ENCODE assay signal across 8 cellular contexts in genomic region chr12:76020281-76020680, GRCh38. TPM values are rescaled to one million over a fixed set of nuclear protein-coding genes. Genes with fewer than 3 reads are reported as not detected.
A peak's percentile ranks its signal among the peaks of the same experiment; 100 is the strongest.
DNase-seq lines count a peak whose midpoint lies in the region; ATAC-seq and TF ChIP-seq lines count a peak whose summit lies in the region.

No MANE protein-coding gene starts in this region.

- peak overlapping the region; percentile 82 for H3K27ac Mint-ChIP-seq in GM23338

- H3K79me2 ChIP-seq in GM23338 (replicated peaks; ENCODE audit: insufficient read depth), result no peaks in the 10 kb centered on the region

- DNase-seq in AG10803 (ENCODE audit: low read depth) (peak; percentile 85), GM23338 (ENCODE audit: low spot score) (no peak), NOMO-1 treated with DMSO at 0.1 percent for 48 hours (lab: John Stamatoyannopoulos, UW; ENCODE audit: unreplicated experiment) (peak; percentile 81), activated T-cell treated with anti-CD3 and anti-CD28 coated beads for 4 hours (peak; percentile 34), foreskin keratinocyte (peak; percentile 80 to 86), BE2C (no peak), NCI-H1105 treated with DMSO at 0.1 percent for 48 hours (lab: John Stamatoyannopoulos, UW) (no peak)
- DNase-seq in stimulated activated CD4-positive, alpha-beta T cell treated with anti-CD3 and anti-CD28 coated beads, Interleukin-4, amount 100 ng/mL, for 48 hours (ENCODE audit: low read depth in 2 of 2), result peak; percentile 70 to 75

- H3K36me3 Mint-ChIP-seq in GM23338 (ENCODE audit: low read depth), result no peaks in the 10 kb centered on the region

- H3K9me2 ChIP-seq in GM23338 (ENCODE audit: insufficient read depth), result no peaks in the 10 kb centered on the region

- H3K27ac ChIP-seq in GM23338 (ENCODE audit: low read depth) (peak overlapping the region; percentile 20; the same call in 1 of the 2 replicates), foreskin keratinocyte (peak overlapping the region; percentile 51)

- TF ChIP-seq CTCF in AG10803 (conservative IDR thresholded peaks at IDR 0.05; ENCODE audit: low read length) (no peak), GM23338 (conservative IDR thresholded peaks at IDR 0.05; ENCODE audit: low read depth in 2 of 2) (no peak), foreskin keratinocyte (conservative IDR thresholded peaks at IDR 0.05) (no peak), BE2C (IDR thresholded peaks at IDR 0.05; ENCODE audit: low read depth, low read length) (no peak)

- H3K27me3 ChIP-seq in GM23338 (ENCODE audit: insufficient read depth), result no peaks in the 10 kb centered on the region
- no peaks in the 10 kb centered on the region for H3K27me3 ChIP-seq in foreskin keratinocyte
- peaks cover 9% of the 10 kb centered on the region; the same call in 1 of the 2 replicates for H3K27me3 ChIP-seq in BE2C

- H4K20me1 ChIP-seq in GM23338 (replicated peaks; ENCODE audit: insufficient read depth), result no peaks in the 10 kb centered on the region

- H3K36me3 ChIP-seq in GM23338 (ENCODE audit: insufficient read depth) (no peaks in the 10 kb centered on the region), BE2C (no peaks in the 10 kb centered on the region)

- peaks cover 41% of the 10 kb centered on the region for H3K4me1 Mint-ChIP-seq in GM23338

- H3K9me3 Mint-ChIP-seq in GM23338, result no peaks in the 10 kb centered on the region

- no peak overlapping the region for H3K4me3 Mint-ChIP-seq in GM23338

- ATAC-seq in GM23338 (peak; percentile 22), foreskin keratinocyte (peak; percentile 70)

- no peaks in the 10 kb centered on the region; the same call in 1 of the 2 replicates for H3F3A ChIP-seq in GM23338 (replicated peaks; ENCODE audit: low read depth)

- peaks cover 2% of the 10 kb centered on the region for H3K27me3 Mint-ChIP-seq in GM23338 (ENCODE audit: insufficient read depth, low read depth, poor library complexity)

- peak overlapping the region; percentile 35; the same call in 1 of the 2 replicates for H2AFZ ChIP-seq in GM23338

- H3K4me3 ChIP-seq in AG10803 (ENCODE audit: low read length) (no peak overlapping the region), GM23338 (no peak overlapping the region), BE2C (ENCODE audit: low read depth, low read length) (no peak overlapping the region)

- H3K9me3 ChIP-seq in BE2C, result no peaks in the 10 kb centered on the region

- no peak overlapping the region for H3K4me2 ChIP-seq in GM23338

- H3K4me1 ChIP-seq in GM23338 (ENCODE audit: insufficient read depth) (peaks cover 30% of the 10 kb centered on the region), foreskin keratinocyte (peaks cover 53% of the 10 kb centered on the region), BE2C (peaks cover 3% of the 10 kb centered on the region; the same call in 1 of the 2 replicates)

TF ChIP-seq in GM23338, 12 proteins besides CTCF, POLR2A, EP300 and RAD21 (continues in another document):
- no peak for TF ChIP-seq POLR2AphosphoS5 (IDR thresholded peaks at IDR 0.05; ENCODE audit: low read depth)
- TF ChIP-seq CREB1 (CRISPR knock-in tag; IDR thresholded peaks at IDR 0.05; ENCODE audit: low read depth), result no peak
- TF ChIP-seq EZH2 (IDR thresholded peaks at IDR 0.05; ENCODE audit: low read depth, unreplicated experiment), result no peak
- TF ChIP-seq ZNF331 (CRISPR knock-in tag; IDR thresholded peaks at IDR 0.05; ENCODE audit: low read depth), result no peak
- TF ChIP-seq ZNF114 (CRISPR knock-in tag; IDR thresholded peaks at IDR 0.05), result no peak
- TF ChIP-seq REST (IDR thresholded peaks at IDR 0.05; ENCODE audit: unreplicated experiment), result no peak
- no peak for TF ChIP-seq JUNB (IDR thresholded peaks at IDR 0.05; ENCODE audit: unreplicated experiment)
- no peak for TF ChIP-seq STAT1 (IDR thresholded peaks at IDR 0.05; ENCODE audit: unreplicated experiment)
- TF ChIP-seq, protein P1, sequence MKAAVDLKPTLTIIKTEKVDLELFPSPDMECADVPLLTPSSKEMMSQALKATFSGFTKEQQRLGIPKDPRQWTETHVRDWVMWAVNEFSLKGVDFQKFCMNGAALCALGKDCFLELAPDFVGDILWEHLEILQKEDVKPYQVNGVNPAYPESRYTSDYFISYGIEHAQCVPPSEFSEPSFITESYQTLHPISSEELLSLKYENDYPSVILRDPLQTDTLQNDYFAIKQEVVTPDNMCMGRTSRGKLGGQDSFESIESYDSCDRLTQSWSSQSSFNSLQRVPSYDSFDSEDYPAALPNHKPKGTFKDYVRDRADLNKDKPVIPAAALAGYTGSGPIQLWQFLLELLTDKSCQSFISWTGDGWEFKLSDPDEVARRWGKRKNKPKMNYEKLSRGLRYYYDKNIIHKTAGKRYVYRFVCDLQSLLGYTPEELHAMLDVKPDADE (IDR thresholded peaks at IDR 0.05), result no peak

RNA-seq across cellular contexts. Expression of gene PHLDA1, which starts 11.3 kb away (rescaled TPM):
- total RNA-seq in GM23338 (2014; rRNA removed; shearing (Covaris generic)), result 19.3 and 21.6 TPM in 2 replicates
- polyA plus RNA-seq in GM23338 (2016; fragmentation: Nextera tagmentation; extraction: Ambion mirVana), result 11.6 and 11.7 TPM in 2 replicates
- 126 and 138 TPM in 2 replicates for total RNA-seq in foreskin keratinocyte
- 80.4 and 82.7 TPM in 2 replicates for polyA plus RNA-seq in foreskin keratinocyte
- 42.2 TPM for polyA plus RNA-seq in BE2C (2012; ENCODE audit: insufficient read depth, insufficient read length, low read depth)

Comparison
In these comparisons a context has a peak if more than half of its experiments do, and no peak if none do; other contexts are left out.
1. DNase-seq: peak in AG10803 (single experiment), NOMO-1 treated with DMSO at 0.1 percent for 48 hours (single experiment), activated T-cell treated with anti-CD3 and anti-CD28 coated beads for 4 hours (single experiment), foreskin keratinocyte (2 of 2) and stimulated activated CD4-positive, alpha-beta T cell treated with anti-CD3 and anti-CD28 coated beads, Interleukin-4, amount 100 ng/mL, for 48 hours (2 of 2); none in GM23338 (single experiment), BE2C (single experiment) and NCI-H1105 treated with DMSO at 0.1 percent for 48 hours (single experiment).